Comparison of ENCODE assay signal across 17 cellular contexts in the genomic region with DNA sequence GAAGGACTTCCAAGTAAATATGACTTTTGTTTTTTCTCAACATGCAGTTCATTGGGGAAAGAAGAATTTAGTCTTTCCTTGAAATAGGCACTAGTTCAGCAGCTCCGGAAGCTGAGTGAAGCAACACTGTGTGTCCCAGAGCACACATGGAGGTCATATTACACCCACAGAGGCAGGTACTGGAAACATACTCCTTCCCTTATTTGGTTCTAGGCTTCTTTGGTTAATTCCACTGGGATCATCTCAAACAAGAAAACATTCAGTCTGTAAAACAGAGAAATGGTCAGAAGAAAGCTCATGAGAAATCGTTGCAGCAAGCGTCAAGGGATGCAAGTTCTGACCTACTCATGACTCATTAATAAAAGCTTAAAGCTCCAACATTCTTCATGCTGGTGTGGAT.
"Had no signal": no experiment of that assay in that cellular context is flagged by ENCODE, and none has a peak within 500 bp of the region (broad histone marks: within the 10 kb centered on the region; RNA-seq: fewer than 3 reads in every experiment).

No MANE protein-coding gene starts in this region.

- H3K4me1 ChIP-seq: foreskin keratinocyte, SJSA1 had no signal

- H3K27ac Mint-ChIP-seq: activated CD4-positive, alpha-beta T cell treated with anti-CD3 and anti-CD28 coated beads, Interleukin-2, amount 10 ng/mL, durations not matched to agents 7 days and 5 days; activated naive CD8-positive, alpha-beta T cell treated with anti-CD3 and anti-CD28 coated beads for 36 hours; immature natural killer cell had no signal

- H3K4me3 Mint-ChIP-seq: activated CD4-positive, alpha-beta T cell treated with anti-CD3 and anti-CD28 coated beads, Interleukin-2, amount 10 ng/mL, durations not matched to agents 7 days and 5 days; activated naive CD8-positive, alpha-beta T cell treated with anti-CD3 and anti-CD28 coated beads for 36 hours; immature natural killer cell had no signal

- H3K9me3 Mint-ChIP-seq: activated CD4-positive, alpha-beta T cell treated with anti-CD3 and anti-CD28 coated beads, Interleukin-2, amount 10 ng/mL, durations not matched to agents 7 days and 5 days; activated naive CD8-positive, alpha-beta T cell treated with anti-CD3 and anti-CD28 coated beads for 36 hours had no signal

- DNase-seq: activated CD4-positive, alpha-beta T cell treated with anti-CD3 and anti-CD28 coated beads, Interleukin-2, amount 10 ng/mL, durations not matched to agents 7 days and 5 days; activated CD8-positive, alpha-beta memory T cell treated with anti-CD3 and anti-CD28 coated beads for 24 hours; activated naive CD8-positive, alpha-beta T cell treated with anti-CD3 and anti-CD28 coated beads for 36 hours; amygdala; foreskin keratinocyte; head of caudate nucleus; immature natural killer cell; midbrain; stimulated activated CD4-positive, alpha-beta T cell treated with anti-CD3 and anti-CD28 coated beads, Interleukin-4, amount 100 ng/mL, for 24 hours; stimulated activated naive CD4-positive, alpha-beta T cell; substantia nigra; trophoblast cell had no signal

- H3K36me3 ChIP-seq: cardiac muscle cell, esophagus muscularis mucosa, SJSA1 had no signal

- H3K27ac ChIP-seq: cardiac muscle cell, esophagus muscularis mucosa, foreskin keratinocyte, SJSA1, skin epidermis had no signal

- H3K4me1 Mint-ChIP-seq: activated CD4-positive, alpha-beta T cell treated with anti-CD3 and anti-CD28 coated beads, Interleukin-2, amount 10 ng/mL, durations not matched to agents 7 days and 5 days; activated naive CD8-positive, alpha-beta T cell treated with anti-CD3 and anti-CD28 coated beads for 36 hours; immature natural killer cell had no signal

- H3K4me3 ChIP-seq: cardiac muscle cell, esophagus muscularis mucosa, SJSA1, skin epidermis had no signal

- H3K27me3 ChIP-seq: cardiac muscle cell, esophagus muscularis mucosa, foreskin keratinocyte, SJSA1 had no signal

- H3K9me3 ChIP-seq: esophagus muscularis mucosa, SJSA1 had no signal

- H3K27me3 Mint-ChIP-seq: activated CD4-positive, alpha-beta T cell treated with anti-CD3 and anti-CD28 coated beads, Interleukin-2, amount 10 ng/mL, durations not matched to agents 7 days and 5 days had no signal

- FAIRE-seq: colon had no signal

- H3K36me3 Mint-ChIP-seq: activated naive CD8-positive, alpha-beta T cell treated with anti-CD3 and anti-CD28 coated beads for 36 hours; immature natural killer cell had no signal
